28 cellular contexts compared by ENCODE assay signal in genomic region chr7:6648066-6648814, GRCh38.
"Had no signal": no experiment of that assay in that cellular context is flagged by ENCODE, and none has a peak within 500 bp of the region (broad histone marks: within the 10 kb centered on the region; RNA-seq: fewer than 3 reads in every experiment).

No MANE protein-coding gene starts in this region.

- ATAC-seq: activated CD4-positive, alpha-beta T cell treated with anti-CD3 and anti-CD28 coated beads for 36 hours; body of pancreas; left cardiac atrium; left ventricle myocardium superior; pancreas; stimulated activated memory B cell treated with anti-CD40 and anti-IgM and Interleukin-4, amounts not matched to agents 10 μg/mL and 1 μg/mL and 100 μg/mL, for 72 hours; upper lobe of right lung had no signal

- H3K4me3 Mint-ChIP-seq: activated CD4-positive, alpha-beta T cell treated with anti-CD3 and anti-CD28 coated beads for 36 hours; activated naive CD8-positive, alpha-beta T cell; nephron progenitor cell; stimulated activated memory B cell treated with anti-CD40 and anti-IgM and Interleukin-4, amounts not matched to agents 10 μg/mL and 1 μg/mL and 100 μg/mL, for 72 hours had no signal

- H3K27ac Mint-ChIP-seq: activated CD4-positive, alpha-beta T cell treated with anti-CD3 and anti-CD28 coated beads for 36 hours; activated naive CD8-positive, alpha-beta T cell; nephron progenitor cell; stimulated activated memory B cell treated with anti-CD40 and anti-IgM and Interleukin-4, amounts not matched to agents 10 μg/mL and 1 μg/mL and 100 μg/mL, for 72 hours had no signal

- H3K4me1 Mint-ChIP-seq: activated CD4-positive, alpha-beta T cell treated with anti-CD3 and anti-CD28 coated beads for 36 hours; stimulated activated memory B cell treated with anti-CD40 and anti-IgM and Interleukin-4, amounts not matched to agents 10 μg/mL and 1 μg/mL and 100 μg/mL, for 72 hours had no signal

- H3K9me3 ChIP-seq: body of pancreas, pancreas, prostate gland, sigmoid colon, suprapubic skin, upper lobe of right lung had no signal

- H3K27ac ChIP-seq: body of pancreas, gastroesophageal sphincter, pancreas, prostate gland, sigmoid colon, suprapubic skin, tibial artery, upper lobe of right lung had no signal

- H3K27me3 Mint-ChIP-seq: activated CD4-positive, alpha-beta T cell treated with anti-CD3 and anti-CD28 coated beads for 36 hours; activated naive CD8-positive, alpha-beta T cell; stimulated activated memory B cell treated with anti-CD40 and anti-IgM and Interleukin-4, amounts not matched to agents 10 μg/mL and 1 μg/mL and 100 μg/mL, for 72 hours had no signal

- DNase-seq: activated CD4-positive, alpha-beta T cell treated with anti-CD3 and anti-CD28 coated beads for 36 hours; activated CD4-positive, alpha-beta T cell treated with anti-CD3 and anti-CD28 coated beads, Interleukin-2, amount 50 U/mL, for 48 hours; activated CD4-positive, CD25-positive, alpha-beta regulatory T cell; activated CD8-positive, alpha-beta memory T cell treated with anti-CD3 and anti-CD28 coated beads for 24 hours; activated effector memory CD4-positive, alpha-beta T cell treated with Interleukin-2 at 50 U/mL for 16 hours; activated naive CD4-positive, alpha-beta T cell treated with Interleukin-2 at 50 U/mL for 16 hours; body of pancreas; effector CD8-positive, alpha-beta T cell; erythroblast; hippocampal formation; left cardiac atrium; left ventricle myocardium superior; nephron progenitor cell; retina; small intestine; stimulated activated CD4-positive, alpha-beta T cell treated with anti-CD3 and anti-CD28 coated beads, Interleukin-1b, Interleukin-23, amount 100 ng/mL, for 48 hours; stimulated activated CD4-positive, alpha-beta T cell treated with anti-CD3 and anti-CD28 coated beads, Interleukin-4, amount 100 ng/mL, for 4 hours; stimulated activated CD8-positive, alpha-beta memory T cell treated with anti-CD3 and anti-CD28 coated beads, Interleukin-4, amount 100 ng/mL, for 48 hours; tibial artery had no signal

- FAIRE-seq: colon, pancreas, small intestine had no signal

- H3K4me3 ChIP-seq: body of pancreas, gastroesophageal sphincter, pancreas, prostate gland, sigmoid colon, suprapubic skin, tibial artery, upper lobe of right lung had no signal

- H3K9me3 Mint-ChIP-seq: stimulated activated memory B cell treated with anti-CD40 and anti-IgM and Interleukin-4, amounts not matched to agents 10 μg/mL and 1 μg/mL and 100 μg/mL, for 72 hours had no signal

- H3K27me3 ChIP-seq: body of pancreas, gastroesophageal sphincter, pancreas, sigmoid colon, suprapubic skin, tibial artery, upper lobe of right lung had no signal

- H3K4me1 ChIP-seq: body of pancreas, gastroesophageal sphincter, pancreas, prostate gland, sigmoid colon, suprapubic skin, tibial artery, upper lobe of right lung had no signal
